Comparison of ENCODE assay signal across 8 cellular contexts in the genomic region with DNA sequence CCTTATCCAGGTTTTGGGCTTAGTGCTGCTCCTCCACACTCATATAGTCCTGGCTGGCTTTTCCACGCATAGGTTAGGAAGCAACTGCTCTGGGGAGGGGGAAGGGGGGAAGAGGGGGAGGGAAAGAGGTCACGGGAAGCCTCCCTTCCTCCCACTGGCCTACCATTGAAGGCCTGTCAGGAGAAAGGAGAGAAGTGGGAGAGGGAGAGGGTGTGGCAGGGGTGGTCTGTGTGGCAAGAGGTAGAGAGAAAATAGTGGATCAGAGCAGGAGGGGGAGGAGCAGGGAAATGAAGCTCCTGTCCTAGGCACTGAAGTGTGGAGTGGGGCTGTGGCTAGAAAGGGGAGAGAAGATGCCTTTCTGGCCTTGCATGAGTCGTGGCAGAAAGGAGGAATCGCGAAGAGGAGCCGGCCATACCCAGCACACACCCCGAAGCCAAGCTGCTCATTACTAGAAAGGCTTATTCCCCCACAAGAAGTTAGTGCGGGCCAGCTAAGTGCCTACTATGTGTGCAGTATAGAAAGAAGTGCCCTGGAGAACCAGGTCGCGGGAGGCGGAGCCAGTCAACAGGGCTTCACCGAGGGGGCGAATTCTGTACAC. TPM values are rescaled to one million over a fixed set of nuclear protein-coding genes. Genes with fewer than 3 reads are reported as not detected.
A peak's percentile ranks its signal among the peaks of the same experiment; 100 is the strongest.
DNase-seq lines count a peak whose midpoint lies in the region; ATAC-seq and TF ChIP-seq lines count a peak whose summit lies in the region.

No MANE protein-coding gene starts in this region.

- ATAC-seq in central memory CD8-positive, alpha-beta T cell (replicated peaks; ENCODE audit: extremely low read depth, poor library complexity, severe bottlenecking): no peak

- H3K4me3 ChIP-seq in neural cell (ENCODE audit: low read length): peak overlapping the region; percentile 74

- no peaks in the 10 kb centered on the region for H3K27me3 Mint-ChIP-seq in IgD-negative memory B cell
- no peaks in the 10 kb centered on the region for H3K27me3 Mint-ChIP-seq in central memory CD8-positive, alpha-beta T cell

- H3K27ac ChIP-seq in neural cell (ENCODE audit: low read length): no peak overlapping the region

- H3K4me2 ChIP-seq in neural cell (ENCODE audit: low read length): no peak overlapping the region

- peak overlapping the region; percentile 67 for H3K9ac ChIP-seq in neural cell (ENCODE audit: low read length)

- H3K4me1 Mint-ChIP-seq in IgD-negative memory B cell: peaks cover 9 to 14% (median 13%) of the 10 kb centered on the region in 3 donors
- peaks cover 37% of the 10 kb centered on the region for H3K4me1 Mint-ChIP-seq in central memory CD8-positive, alpha-beta T cell

- H2AFZ ChIP-seq in neural cell (ENCODE audit: low read depth, low read length): peak overlapping the region; percentile 19

- no peak for TF ChIP-seq CTCF in neural cell (IDR thresholded peaks at IDR 0.05; ENCODE audit: poor library complexity, severe bottlenecking)

- no peaks in the 10 kb centered on the region for H3F3A ChIP-seq in neural cell (ENCODE audit: insufficient read depth, low read length, poor library complexity, severe bottlenecking)

- H3K9me3 Mint-ChIP-seq in IgD-negative memory B cell: no peaks in the 10 kb centered on the region
- H3K9me3 Mint-ChIP-seq in central memory CD8-positive, alpha-beta T cell: no peaks in the 10 kb centered on the region

- no peak for TF ChIP-seq RAD21 in neural cell (conservative IDR thresholded peaks at IDR 0.05)

- peaks cover 4% of the 10 kb centered on the region for H3K36me3 Mint-ChIP-seq in IgD-negative memory B cell
- peaks cover 5% of the 10 kb centered on the region for H3K36me3 Mint-ChIP-seq in central memory CD8-positive, alpha-beta T cell (ENCODE audit: insufficient read depth)

- H3K79me2 ChIP-seq in neural cell (replicated peaks; ENCODE audit: insufficient read depth, low read length): no peaks in the 10 kb centered on the region

- DNase-seq in D341Med (ENCODE audit: low spot score) (peak; percentile 30), DMS 273 treated with DMSO at 0.1 percent for 48 hours (lab: John Stamatoyannopoulos, UW) (no peak), GOT3 (lab: John Stamatoyannopoulos, UW) (no peak), pons (ENCODE audit: low spot score) (no peak), HPDE6-E6E7 (ENCODE audit: extremely low spot score) (no peak)
- DNase-seq in central memory CD8-positive, alpha-beta T cell (ENCODE audit: low spot score in 2 of 2): no peak

- H3K36me3 ChIP-seq in neural cell (ENCODE audit: insufficient read depth, low read length): no peaks in the 10 kb centered on the region

- H3K27ac Mint-ChIP-seq in IgD-negative memory B cell: peak overlapping the region; percentile 11 to 91 (median 65)
- H3K27ac Mint-ChIP-seq in central memory CD8-positive, alpha-beta T cell (ENCODE audit: low read depth): peak overlapping the region; percentile 94

- H3K4me3 Mint-ChIP-seq in IgD-negative memory B cell: peak overlapping the region; percentile 60 to 97 (median 90)
- H3K4me3 Mint-ChIP-seq in central memory CD8-positive, alpha-beta T cell: peak overlapping the region; percentile 95

- no peaks in the 10 kb centered on the region for H3K9me3 ChIP-seq in neural cell (ENCODE audit: low read length)

- no peaks in the 10 kb centered on the region for H4K20me1 ChIP-seq in neural cell (ENCODE audit: insufficient read depth)

- no peaks in the 10 kb centered on the region for H3K27me3 ChIP-seq in neural cell (ENCODE audit: insufficient read depth, low read depth, low read length)

- H3K9me2 ChIP-seq in neural cell (ENCODE audit: insufficient read depth, low read length): no peaks in the 10 kb centered on the region

- no peak for TF ChIP-seq EP300 in neural cell (conservative IDR thresholded peaks at IDR 0.05; ENCODE audit: poor library complexity, severe bottlenecking)

TF ChIP-seq in neural cell, 6 proteins besides CTCF, POLR2A, EP300 and RAD21:
- TF ChIP-seq, protein P1, sequence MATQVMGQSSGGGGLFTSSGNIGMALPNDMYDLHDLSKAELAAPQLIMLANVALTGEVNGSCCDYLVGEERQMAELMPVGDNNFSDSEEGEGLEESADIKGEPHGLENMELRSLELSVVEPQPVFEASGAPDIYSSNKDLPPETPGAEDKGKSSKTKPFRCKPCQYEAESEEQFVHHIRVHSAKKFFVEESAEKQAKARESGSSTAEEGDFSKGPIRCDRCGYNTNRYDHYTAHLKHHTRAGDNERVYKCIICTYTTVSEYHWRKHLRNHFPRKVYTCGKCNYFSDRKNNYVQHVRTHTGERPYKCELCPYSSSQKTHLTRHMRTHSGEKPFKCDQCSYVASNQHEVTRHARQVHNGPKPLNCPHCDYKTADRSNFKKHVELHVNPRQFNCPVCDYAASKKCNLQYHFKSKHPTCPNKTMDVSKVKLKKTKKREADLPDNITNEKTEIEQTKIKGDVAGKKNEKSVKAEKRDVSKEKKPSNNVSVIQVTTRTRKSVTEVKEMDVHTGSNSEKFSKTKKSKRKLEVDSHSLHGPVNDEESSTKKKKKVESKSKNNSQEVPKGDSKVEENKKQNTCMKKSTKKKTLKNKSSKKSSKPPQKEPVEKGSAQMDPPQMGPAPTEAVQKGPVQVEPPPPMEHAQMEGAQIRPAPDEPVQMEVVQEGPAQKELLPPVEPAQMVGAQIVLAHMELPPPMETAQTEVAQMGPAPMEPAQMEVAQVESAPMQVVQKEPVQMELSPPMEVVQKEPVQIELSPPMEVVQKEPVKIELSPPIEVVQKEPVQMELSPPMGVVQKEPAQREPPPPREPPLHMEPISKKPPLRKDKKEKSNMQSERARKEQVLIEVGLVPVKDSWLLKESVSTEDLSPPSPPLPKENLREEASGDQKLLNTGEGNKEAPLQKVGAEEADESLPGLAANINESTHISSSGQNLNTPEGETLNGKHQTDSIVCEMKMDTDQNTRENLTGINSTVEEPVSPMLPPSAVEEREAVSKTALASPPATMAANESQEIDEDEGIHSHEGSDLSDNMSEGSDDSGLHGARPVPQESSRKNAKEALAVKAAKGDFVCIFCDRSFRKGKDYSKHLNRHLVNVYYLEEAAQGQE (IDR thresholded peaks at IDR 0.05; ENCODE audit: borderline replicate concordance): no peak
- no peak for TF ChIP-seq POLR2AphosphoS5 (IDR thresholded peaks at IDR 0.05)
- no peak for TF ChIP-seq EZH2 (IDR thresholded peaks at IDR 0.05; ENCODE audit: borderline replicate concordance, insufficient read depth, low read length, poor library complexity, severe bottlenecking)
- no peak for TF ChIP-seq TAF1 (IDR thresholded peaks at IDR 0.05; ENCODE audit: low read depth)
- no peak for TF ChIP-seq SMC3 (conservative IDR thresholded peaks at IDR 0.05; ENCODE audit: poor library complexity)

RNA-seq across cellular contexts. Expression of a gene that starts 1.1 kb away (rescaled TPM):
- 1.4 TPM for polyA plus RNA-seq in IgD-negative memory B cell
- 12.5 and 52.8 TPM in 2 replicates for polyA plus RNA-seq in neural cell
- 18.3 and 20.5 TPM in 2 replicates for polyA minus RNA-seq in neural cell
